Comparison of ENCODE assay signal across 24 cellular contexts in the genomic region with DNA sequence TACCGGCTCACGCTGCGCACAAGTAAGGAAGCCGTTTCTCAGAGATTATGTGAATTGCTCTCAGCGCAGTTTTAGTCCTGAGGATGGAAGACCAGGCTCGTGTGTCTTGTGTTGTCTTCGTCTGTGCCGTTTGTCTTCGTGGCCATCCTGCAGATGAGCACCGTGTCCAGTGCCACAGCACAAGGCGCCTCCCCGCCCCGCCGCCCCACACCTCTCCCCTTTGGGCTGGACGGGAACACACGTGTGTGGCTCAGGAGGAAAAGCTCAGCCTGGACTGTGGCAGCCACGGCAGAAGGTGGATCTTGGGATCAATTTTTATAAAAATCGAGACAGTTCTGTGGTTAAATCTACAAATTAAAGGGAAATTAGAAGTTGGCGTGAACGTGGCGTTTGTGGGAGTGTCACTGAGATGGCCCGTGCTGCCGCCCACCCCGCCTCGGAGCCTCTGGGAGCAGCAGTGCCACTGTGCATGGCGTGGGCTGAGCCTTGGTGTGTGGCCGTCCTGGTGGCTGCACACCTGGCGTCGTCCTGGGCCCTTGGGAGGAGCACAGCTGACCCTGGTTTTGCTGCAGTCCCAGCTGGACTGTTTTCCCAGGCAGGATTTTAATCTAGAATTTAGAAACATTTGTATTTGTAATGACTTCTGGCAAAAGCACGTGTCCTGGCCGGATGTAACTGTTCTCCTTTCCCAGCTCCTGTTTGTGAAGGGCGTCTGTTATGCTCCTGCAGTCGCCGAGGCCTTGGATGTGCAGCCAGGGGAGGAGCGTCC. TPM values are rescaled to one million over a fixed set of nuclear protein-coding genes. Genes with fewer than 3 reads are reported as not detected.
"Had no signal": no experiment of that assay in that cellular context is flagged by ENCODE, and none has a peak within 500 bp of the region (broad histone marks: within the 10 kb centered on the region; RNA-seq: fewer than 3 reads in every experiment).

No MANE protein-coding gene starts in this region.

- H3K9me3 Mint-ChIP-seq: activated CD8-positive, alpha-beta T cell treated with anti-CD3 and anti-CD28 coated beads for 36 hours; activated naive CD4-positive, alpha-beta T cell treated with anti-CD3 and anti-CD28 coated beads, Interleukin-2, amount 50 U/mL, for 24 hours; activated T-helper 1 cell treated with anti-CD3 and anti-CD28 coated beads, Interleukin-12 subunit alpha, Interleukin-12 subunit beta, Interleukin-2, Interleukin-4 antibody, amounts not matched to agents 30 ng/mL and 10 ng/mL and 1 ng/mL, durations not matched to agents 14 hours and 24 hours and 36 hours had no signal

- DNase-seq: activated CD4-positive, CD25-positive, alpha-beta regulatory T cell; activated CD8-positive, alpha-beta memory T cell treated with anti-CD3 and anti-CD28 coated beads, Interleukin-2, amount 50 U/mL, for 4 hours; activated CD8-positive, alpha-beta T cell treated with anti-CD3 and anti-CD28 coated beads for 36 hours; activated effector memory CD4-positive, alpha-beta T cell treated with Interleukin-2 at 50 U/mL for 16 hours; activated naive CD4-positive, alpha-beta T cell; activated T-cell treated with anti-CD3 and anti-CD28 coated beads, Interleukin-2, amount 50 U/mL, for 1 hour; aorta; central memory CD4-positive, alpha-beta T cell; NCI-H1092; NCI-H1930; NCI-H226; NCI-H526 treated with DMSO at 0.1 percent for 48 hours; NCI-H82; SIG-M5; T-helper 2 cell; T1000 had no signal

- H3K27ac Mint-ChIP-seq: activated CD8-positive, alpha-beta T cell treated with anti-CD3 and anti-CD28 coated beads for 36 hours; activated naive CD4-positive, alpha-beta T cell treated with anti-CD3 and anti-CD28 coated beads, Interleukin-2, amount 50 U/mL, for 24 hours; activated T-helper 1 cell treated with anti-CD3 and anti-CD28 coated beads, Interleukin-12 subunit alpha, Interleukin-12 subunit beta, Interleukin-2, Interleukin-4 antibody, amounts not matched to agents 30 ng/mL and 10 ng/mL and 1 ng/mL, durations not matched to agents 14 hours and 24 hours and 36 hours had no signal

- H3K27me3 Mint-ChIP-seq: activated CD8-positive, alpha-beta T cell treated with anti-CD3 and anti-CD28 coated beads for 36 hours; activated naive CD4-positive, alpha-beta T cell treated with anti-CD3 and anti-CD28 coated beads, Interleukin-2, amount 50 U/mL, for 24 hours had no signal

- H3K4me3 Mint-ChIP-seq: activated CD8-positive, alpha-beta T cell treated with anti-CD3 and anti-CD28 coated beads for 36 hours; activated naive CD4-positive, alpha-beta T cell treated with anti-CD3 and anti-CD28 coated beads, Interleukin-2, amount 50 U/mL, for 24 hours; activated T-helper 1 cell treated with anti-CD3 and anti-CD28 coated beads, Interleukin-12 subunit alpha, Interleukin-12 subunit beta, Interleukin-2, Interleukin-4 antibody, amounts not matched to agents 30 ng/mL and 10 ng/mL and 1 ng/mL, durations not matched to agents 14 hours and 24 hours and 36 hours had no signal

- H3K4me1 Mint-ChIP-seq: activated naive CD4-positive, alpha-beta T cell treated with anti-CD3 and anti-CD28 coated beads, Interleukin-2, amount 50 U/mL, for 24 hours had no signal

- FAIRE-seq: TTC549 had no signal

- ATAC-seq: activated CD8-positive, alpha-beta T cell treated with anti-CD3 and anti-CD28 coated beads for 36 hours had no signal

RNA-seq across cellular contexts. Expression of gene MUC6, which starts 25.8 kb away (rescaled TPM):
- total RNA-seq: activated CD8-positive, alpha-beta T cell treated with anti-CD3 and anti-CD28 coated beads for 36 hours; activated T-helper 1 cell treated with anti-CD3 and anti-CD28 coated beads, Interleukin-12 subunit alpha, Interleukin-12 subunit beta, Interleukin-2, Interleukin-4 antibody, amounts not matched to agents 30 ng/mL and 10 ng/mL and 1 ng/mL, durations not matched to agents 14 hours and 24 hours and 36 hours; aorta; bronchial epithelial cell; chondrocyte; MCF 10A; NCI-H460; OCI-LY7 had no signal
